7 cellular contexts compared by ENCODE assay signal in genomic region chr17:72683506-72684404, GRCh38.
DNase-seq lines count a peak whose midpoint lies in the region; ATAC-seq and TF ChIP-seq lines count a peak whose summit lies in the region.

No MANE protein-coding gene starts in this region.

- H3K9me3 ChIP-seq in H9 (ENCODE audit: control insufficient read depth, low read depth, low read length) = no peaks in the 10 kb centered on the region

- H3K27ac ChIP-seq in H9 (ENCODE audit: insufficient read length, low read depth, low read length) = no peak overlapping the region

- H2AFZ ChIP-seq in H9 (ENCODE audit: low read length) = no peak overlapping the region

- no peak overlapping the region for H2BK15ac ChIP-seq in H9 (ENCODE audit: low read depth, low read length)

- H3K4me1 Mint-ChIP-seq in H9 = peaks cover 11 to 12% of the 10 kb centered on the region in 2 experiments; a peak in 3 of 4 replicates

- H3K18ac ChIP-seq in H9 (ENCODE audit: insufficient read length, low read depth, low read length) = peak overlapping the region; percentile 3

- no peak overlapping the region for H2BK120ac ChIP-seq in H9 (ENCODE audit: low read depth, low read length, poor library complexity, severe bottlenecking)

- no peaks in the 10 kb centered on the region for H3K79me2 ChIP-seq in H9 (ENCODE audit: insufficient read depth, low read length)

- no peak overlapping the region for H3T11ph ChIP-seq in H9 (ENCODE audit: low read length)

- no peak for ATAC-seq in GM18873 (IDR thresholded peaks at IDR 0.05; ENCODE audit: low FRiP score, unreplicated experiment)
- ATAC-seq in HG03097 (IDR thresholded peaks at IDR 0.05; ENCODE audit: low FRiP score, unreplicated experiment) = no peak

- no peak for TF ChIP-seq CTCF in H9 (conservative IDR thresholded peaks at IDR 0.05)

- no peak overlapping the region for H3K56ac ChIP-seq in H9 (ENCODE audit: insufficient read length, low read depth, low read length)

- H2BK5ac ChIP-seq in H9 (ENCODE audit: insufficient read length, low read length) = no peak overlapping the region

- no peaks in the 10 kb centered on the region for H3K4me1 ChIP-seq in H9 (ENCODE audit: insufficient read depth, low read length)

- H3K4ac ChIP-seq in H9 (ENCODE audit: low read depth, low read length) = no peak overlapping the region

- H3K23ac ChIP-seq in H9 (ENCODE audit: insufficient read length, low read depth, low read length) = no peak overlapping the region

- H2BK12ac ChIP-seq in H9 (ENCODE audit: insufficient read length, low read depth, low read length) = no peak overlapping the region

- H3K4me2 ChIP-seq in H9 (ENCODE audit: insufficient read depth, insufficient read length, low read length) = no peak overlapping the region

- no peaks in the 10 kb centered on the region for H3K27me3 Mint-ChIP-seq in H9 (ENCODE audit: low read depth)

- no CpG with 5 or more reads among the region's 10 CpGs for WGBS in H9 (ENCODE audit: extremely low coverage, insufficient read length, low lambda C conversion rate)

- H3K4me3 Mint-ChIP-seq in H9 = no peak overlapping the region

- H4K91ac ChIP-seq in H9 (ENCODE audit: insufficient read length, low read depth, low read length) = no peak overlapping the region

- DNase-seq in H9 = no peak
- peak; percentile 20 to 66 for DNase-seq in NCI-H524 (lab: John Stamatoyannopoulos, UW)
- peak; percentile 93 for DNase-seq in fibroblast of gingiva (ENCODE audit: low read depth)
- DNase-seq in smooth muscle cell of the brain vasculature (ENCODE audit: low read depth, low spot score) = peak; percentile 65
- DNase-seq in cortex of kidney (lab: John Stamatoyannopoulos, UW) = no peak

- H3K14ac ChIP-seq in H9 (ENCODE audit: insufficient read depth, low read length) = no peak overlapping the region

- no peaks in the 10 kb centered on the region; a peak in 2 of 7 replicates for H3K36me3 Mint-ChIP-seq in H9 (ENCODE audit: insufficient read depth in 1 of 3, low read depth in 3 of 3)

- no peak overlapping the region for H2AK5ac ChIP-seq in H9 (ENCODE audit: insufficient read length, low read length)

- peaks cover 2 to 4% of the 10 kb centered on the region in 2 experiments; a peak in 3 of 5 replicates for H3K9me3 Mint-ChIP-seq in H9

- no peak overlapping the region for H3K9ac ChIP-seq in H9 (ENCODE audit: extremely low read depth, insufficient read length, low read length)

- H2BK20ac ChIP-seq in H9 (ENCODE audit: low read depth, low read length, poor library complexity, severe bottlenecking) = no peak overlapping the region

- no peaks in the 10 kb centered on the region for H3K79me1 ChIP-seq in H9 (ENCODE audit: insufficient read depth, low read depth, low read length, poor library complexity, severe bottlenecking)

- no peaks in the 10 kb centered on the region for H3K27me3 ChIP-seq in H9 (ENCODE audit: insufficient read depth, low read length)

- H4K8ac ChIP-seq in H9 (replicated peaks; ENCODE audit: insufficient read length, low read depth, low read length) = no peak overlapping the region

- H4K5ac ChIP-seq in H9 (ENCODE audit: insufficient read length, low read depth, low read length) = no peak overlapping the region

- H3K23me2 ChIP-seq in H9 (ENCODE audit: insufficient read length, low read depth, low read length, poor library complexity, severe bottlenecking) = no peaks in the 10 kb centered on the region

- H3K27ac Mint-ChIP-seq in H9 = no peak overlapping the region; a peak in 2 of 7 replicates

- H4K20me1 ChIP-seq in H9 (ENCODE audit: control insufficient read depth, insufficient read depth, insufficient read length) = no peaks in the 10 kb centered on the region

Comparison
In these comparisons a context has a peak if more than half of its experiments do, and no peak if none do; other contexts are left out.
1. DNase-seq: peak in NCI-H524 (2 of 2), fibroblast of gingiva (single experiment) and smooth muscle cell of the brain vasculature (single experiment); none in H9 (single experiment) and cortex of kidney (single experiment).